In the genomic region with DNA sequence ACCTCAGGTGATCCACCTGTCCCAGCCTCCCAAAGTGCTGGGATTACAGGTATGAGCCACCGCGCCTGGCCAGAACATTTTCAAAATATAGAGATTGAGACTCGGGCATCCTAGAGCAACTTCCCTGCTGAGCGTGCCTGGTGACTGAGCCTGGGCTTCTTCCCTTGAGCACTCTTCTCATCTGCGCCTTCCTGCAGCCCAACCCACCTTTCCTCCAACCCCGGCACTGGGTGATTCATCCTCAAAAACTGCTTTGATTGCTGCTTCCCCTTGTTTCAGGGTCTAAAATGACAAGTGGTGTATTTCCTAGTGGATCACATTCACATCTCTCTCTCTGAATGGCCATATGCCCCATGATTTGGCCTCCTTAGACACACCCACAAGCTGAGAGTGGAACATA, we compare ENCODE assay signal across 24 cellular contexts. TPM values are rescaled to one million over a fixed set of nuclear protein-coding genes. Genes with fewer than 3 reads are reported as not detected.
DNase-seq lines count a peak whose midpoint lies in the region; ATAC-seq and TF ChIP-seq lines count a peak whose summit lies in the region.
"Had no signal": no experiment of that assay in that cellular context is flagged by ENCODE, and none has a peak within 500 bp of the region (broad histone marks: within the 10 kb centered on the region; RNA-seq: fewer than 3 reads in every experiment).

No MANE protein-coding gene starts in this region.

- H3K4me3 Mint-ChIP-seq in activated naive CD8-positive, alpha-beta T cell treated with anti-CD3 and anti-CD28 coated beads, Interleukin-2, amount 10 ng/mL, durations not matched to agents 7 days and 5 days = no peak overlapping the region
- no peak overlapping the region for H3K4me3 Mint-ChIP-seq in activated naive CD8-positive, alpha-beta T cell treated with anti-CD3 and anti-CD28 coated beads, Interleukin-2, amount 50 U/mL, for 24 hours
- no peak overlapping the region for H3K4me3 Mint-ChIP-seq in nephron progenitor cell
- H3K4me3 Mint-ChIP-seq: CD4-positive, alpha-beta T cell; IgD-negative memory B cell had no signal

- TF ChIP-seq CTCF in RWPE1 (conservative IDR thresholded peaks at IDR 0.05; ENCODE audit: low read depth) (no peak), foreskin keratinocyte (conservative IDR thresholded peaks at IDR 0.05) (no peak), nephron progenitor cell (IDR thresholded peaks at IDR 0.05) (no peak)

- H3K4me1 Mint-ChIP-seq in activated naive CD8-positive, alpha-beta T cell treated with anti-CD3 and anti-CD28 coated beads, Interleukin-2, amount 10 ng/mL, durations not matched to agents 7 days and 5 days = no peaks in the 10 kb centered on the region
- H3K4me1 Mint-ChIP-seq in activated naive CD8-positive, alpha-beta T cell treated with anti-CD3 and anti-CD28 coated beads, Interleukin-2, amount 50 U/mL, for 24 hours = no peaks in the 10 kb centered on the region
- peaks cover 5% of the 10 kb centered on the region for H3K4me1 Mint-ChIP-seq in nephron progenitor cell
- H3K4me1 Mint-ChIP-seq: IgD-negative memory B cell had no signal

- POLR2A ChIA-PET in activated naive CD8-positive, alpha-beta T cell treated with anti-CD3 and anti-CD28 coated beads, Interleukin-2, amount 10 ng/mL, durations not matched to agents 7 days and 5 days (lab: Charles Lee) = no interaction called here
- POLR2A ChIA-PET in RWPE1 (lab: Yijun Ruan, JAX; ENCODE audit: low non-redundant PET) = no interaction called here

- DNase-seq in activated naive CD8-positive, alpha-beta T cell treated with anti-CD3 and anti-CD28 coated beads, Interleukin-2, amount 10 ng/mL, durations not matched to agents 7 days and 5 days = no peak
- no peak for DNase-seq in activated naive CD8-positive, alpha-beta T cell treated with anti-CD3 and anti-CD28 coated beads, Interleukin-2, amount 50 U/mL, for 24 hours
- peak; percentile 1 for DNase-seq in RWPE1 (ENCODE audit: low spot score)
- peak in 1 of 2 donors; percentile 29 for DNase-seq in foreskin keratinocyte
- no peak for DNase-seq in HPDE6-E6E7 (ENCODE audit: extremely low spot score)
- no peak for DNase-seq in nephron progenitor cell
- DNase-seq in GM03348 (ENCODE audit: low spot score) = no peak
- DNase-seq: 8988T; BE2C; Caco-2; CD4-positive, alpha-beta T cell; DMS153; Karpas-422; MG63; NCI-H1048; NCI-H146; NCI-H2029 treated with DMSO at 0.1 percent for 48 hours; NCI-H446 treated with DMSO at 0.1 percent for 48 hours; NCI-H748 treated with DMSO at 0.1 percent for 48 hours; NK-92 treated with Interleukin-12 subunit alpha and Interleukin-12 subunit beta, amount 100 ng/mL, for 24 hours; SHP77; SK-N-SH had no signal

- H3K4me1 ChIP-seq in foreskin keratinocyte = no peaks in the 10 kb centered on the region
- H3K4me1 ChIP-seq: BE2C, Caco-2 had no signal

- peak overlapping the region; percentile 69 for H3K27ac Mint-ChIP-seq in activated naive CD8-positive, alpha-beta T cell treated with anti-CD3 and anti-CD28 coated beads, Interleukin-2, amount 10 ng/mL, durations not matched to agents 7 days and 5 days
- no peak overlapping the region for H3K27ac Mint-ChIP-seq in activated naive CD8-positive, alpha-beta T cell treated with anti-CD3 and anti-CD28 coated beads, Interleukin-2, amount 50 U/mL, for 24 hours
- no peak overlapping the region for H3K27ac Mint-ChIP-seq in nephron progenitor cell
- H3K27ac Mint-ChIP-seq: CD4-positive, alpha-beta T cell; IgD-negative memory B cell had no signal

- no peaks in the 10 kb centered on the region for H3K9me3 Mint-ChIP-seq in activated naive CD8-positive, alpha-beta T cell treated with anti-CD3 and anti-CD28 coated beads, Interleukin-2, amount 10 ng/mL, durations not matched to agents 7 days and 5 days
- no peaks in the 10 kb centered on the region for H3K9me3 Mint-ChIP-seq in activated naive CD8-positive, alpha-beta T cell treated with anti-CD3 and anti-CD28 coated beads, Interleukin-2, amount 50 U/mL, for 24 hours
- H3K9me3 Mint-ChIP-seq in nephron progenitor cell = peaks cover 54% of the 10 kb centered on the region
- H3K9me3 Mint-ChIP-seq: CD4-positive, alpha-beta T cell had no signal

- H3K36me3 Mint-ChIP-seq in activated naive CD8-positive, alpha-beta T cell treated with anti-CD3 and anti-CD28 coated beads, Interleukin-2, amount 10 ng/mL, durations not matched to agents 7 days and 5 days = peaks cover 4% of the 10 kb centered on the region
- peaks cover 10% of the 10 kb centered on the region for H3K36me3 Mint-ChIP-seq in activated naive CD8-positive, alpha-beta T cell treated with anti-CD3 and anti-CD28 coated beads, Interleukin-2, amount 50 U/mL, for 24 hours (ENCODE audit: low read depth)
- peaks cover 36% of the 10 kb centered on the region for H3K36me3 Mint-ChIP-seq in nephron progenitor cell (ENCODE audit: low read depth)

- CTCF ChIA-PET in RWPE1 (lab: Yijun Ruan, JAX) = no interaction called here

- H3K27ac ChIP-seq in RWPE1 (no peak overlapping the region), foreskin keratinocyte (no peak overlapping the region)

- H3K27me3 Mint-ChIP-seq in activated naive CD8-positive, alpha-beta T cell treated with anti-CD3 and anti-CD28 coated beads, Interleukin-2, amount 10 ng/mL, durations not matched to agents 7 days and 5 days = no peaks in the 10 kb centered on the region
- H3K27me3 Mint-ChIP-seq in activated naive CD8-positive, alpha-beta T cell treated with anti-CD3 and anti-CD28 coated beads, Interleukin-2, amount 50 U/mL, for 24 hours = no peaks in the 10 kb centered on the region
- no peaks in the 10 kb centered on the region for H3K27me3 Mint-ChIP-seq in nephron progenitor cell (ENCODE audit: low read depth, poor library complexity)
- H3K27me3 Mint-ChIP-seq: CD4-positive, alpha-beta T cell; IgD-negative memory B cell had no signal

- ATAC-seq in activated naive CD8-positive, alpha-beta T cell treated with anti-CD3 and anti-CD28 coated beads, Interleukin-2, amount 10 ng/mL, durations not matched to agents 7 days and 5 days (ENCODE audit: low read depth) = no peak
- ATAC-seq in activated naive CD8-positive, alpha-beta T cell treated with anti-CD3 and anti-CD28 coated beads, Interleukin-2, amount 50 U/mL, for 24 hours = no peak
- ATAC-seq in foreskin keratinocyte (peak; percentile 26), GM21360 (IDR thresholded peaks at IDR 0.05; ENCODE audit: unreplicated experiment) (no peak)

- no peaks in the 10 kb centered on the region for H3K27me3 ChIP-seq in foreskin keratinocyte
- H3K27me3 ChIP-seq: BE2C, MG63 had no signal

RNA-seq across cellular contexts. Expression of gene PHKA2, which starts 37.8 kb away (rescaled TPM):
- total RNA-seq in activated naive CD8-positive, alpha-beta T cell treated with anti-CD3 and anti-CD28 coated beads, Interleukin-2, amount 10 ng/mL, durations not matched to agents 7 days and 5 days = 10 to 100 TPM; 31.0 to 32.7 TPM
- 17.2 and 17.5 TPM in 2 replicates for total RNA-seq in foreskin keratinocyte
- polyA plus RNA-seq in foreskin keratinocyte = 12.4 and 13.3 TPM in 2 replicates
